Comparison of ENCODE assay signal across 8 cellular contexts in genomic region chr1:156121005-156121404, GRCh38. TPM values are rescaled to one million over a fixed set of nuclear protein-coding genes. Genes with fewer than 3 reads are reported as not detected.
A peak's percentile ranks its signal among the peaks of the same experiment; 100 is the strongest.
DNase-seq lines count a peak whose midpoint lies in the region; ATAC-seq, FAIRE-seq and TF ChIP-seq lines count a peak whose summit lies in the region.
"Not testable (repeated sequence)": the region's sequence is repeated elsewhere in the genome, so short reads cannot be mapped to it uniquely, and the experiment has no call there.

No MANE protein-coding gene starts in this region.

- H3K27me3 ChIP-seq in H9 (ENCODE audit: insufficient read depth, low read length); SK-N-SH (ENCODE audit: insufficient read depth); lower lobe of right lung (ENCODE audit: low read depth); rectal smooth muscle tissue (ENCODE audit: control insufficient read depth, insufficient read depth, low read length); tibial artery: not testable (repeated sequence)

- H3K27me3 Mint-ChIP-seq in H9 (ENCODE audit: low read depth); chondrocyte (ENCODE audit: low read depth): not testable (repeated sequence)

- not testable (repeated sequence) for H4K5ac ChIP-seq in H9 (ENCODE audit: insufficient read length, low read depth, low read length)

- H4K20me1 ChIP-seq in H9 (ENCODE audit: control insufficient read depth, insufficient read depth, insufficient read length), result not testable (repeated sequence)
- H4K20me1 ChIP-seq in SK-N-SH (ENCODE audit: insufficient read depth), result peaks cover 87% of the 10 kb centered on the region

- H3K27ac ChIP-seq in A549 (peak overlapping the region; percentile 95 to 98), SK-N-SH (ENCODE audit: low read depth in 2 of 2, low read length in 1 of 2) (peak overlapping the region; percentile 98 to 100), lower lobe of right lung (peak overlapping the region; percentile 99), rectal smooth muscle tissue (ENCODE audit: low read depth, low read length) (peak overlapping the region; percentile 98), tibial artery (peak overlapping the region; percentile 92 to 99)
- not testable (repeated sequence) for H3K27ac ChIP-seq in H9 (ENCODE audit: insufficient read length, low read depth, low read length)

- not testable (repeated sequence) for H2BK20ac ChIP-seq in H9 (ENCODE audit: low read depth, low read length, poor library complexity, severe bottlenecking)

- TF ChIP-seq RAD21 in A549 (conservative IDR thresholded peaks at IDR 0.05 in 1 of 2, IDR thresholded peaks at IDR 0.05 in 1 of 2); SK-N-SH (IDR thresholded peaks at IDR 0.05; ENCODE audit: low read length): not testable (repeated sequence)

- not testable (repeated sequence) for H3K36me3 Mint-ChIP-seq in H9 (ENCODE audit: insufficient read depth in 1 of 3, low read depth in 3 of 3); chondrocyte (ENCODE audit: low read depth)

- not testable (repeated sequence) for H4K8ac ChIP-seq in H9 (replicated peaks; ENCODE audit: insufficient read length, low read depth, low read length)

- TF ChIP-seq EP300 in A549 (IDR thresholded peaks at IDR 0.05); SK-N-SH (IDR thresholded peaks at IDR 0.05; ENCODE audit: borderline replicate concordance in 1 of 2, low read depth in 1 of 2, low read length in 1 of 2): not testable (repeated sequence)

- H3K23me2 ChIP-seq in H9 (ENCODE audit: insufficient read length, low read depth, low read length, poor library complexity, severe bottlenecking), result not testable (repeated sequence)

- H2BK5ac ChIP-seq in H9 (ENCODE audit: insufficient read length, low read length), result not testable (repeated sequence)

- H3K9me2 ChIP-seq in SK-N-SH, result not testable (repeated sequence)

- H3K4me2 ChIP-seq in A549, result peak overlapping the region; percentile 91
- not testable (repeated sequence) for H3K4me2 ChIP-seq in H9 (ENCODE audit: insufficient read depth, insufficient read length, low read length)
- H3K4me2 ChIP-seq in SK-N-SH, result peak overlapping the region; percentile 95

- not testable (repeated sequence) for H3K79me2 ChIP-seq in H9 (ENCODE audit: insufficient read depth, low read length)
- peaks cover 98% of the 10 kb centered on the region for H3K79me2 ChIP-seq in SK-N-SH (ENCODE audit: insufficient read depth)

- H2BK15ac ChIP-seq in H9 (ENCODE audit: low read depth, low read length), result not testable (repeated sequence)

- not testable (repeated sequence) for H3K18ac ChIP-seq in H9 (ENCODE audit: insufficient read length, low read depth, low read length)

- not testable (repeated sequence) for H3K79me1 ChIP-seq in H9 (ENCODE audit: insufficient read depth, low read depth, low read length, poor library complexity, severe bottlenecking)

- peaks cover 54 to 65% of the 10 kb centered on the region in 2 experiments for H3K4me1 Mint-ChIP-seq in H9
- peaks cover 89% of the 10 kb centered on the region for H3K4me1 Mint-ChIP-seq in chondrocyte (ENCODE audit: low read depth)

- not testable (repeated sequence) for H3K9me3 Mint-ChIP-seq in H9; chondrocyte (ENCODE audit: low read depth)

- not testable (repeated sequence) for H3K4ac ChIP-seq in H9 (ENCODE audit: low read depth, low read length)

- TF ChIP-seq POLR2A in A549 (IDR thresholded peaks at IDR 0.05; ENCODE audit: low read length), result not testable (repeated sequence)

- 42% methylated on average over 4 of the region's 4 CpGs for WGBS in A549 (ENCODE audit: missing lambda C conversion rate)
- WGBS in H9 (ENCODE audit: extremely low coverage, insufficient read length, low lambda C conversion rate), result no CpG with 5 or more reads among the region's 4 CpGs
- 49% methylated on average over 4 of the region's 4 CpGs for WGBS in SK-N-SH (ENCODE audit: low lambda C conversion rate)

- not testable (repeated sequence) for H3K23ac ChIP-seq in H9 (ENCODE audit: insufficient read length, low read depth, low read length)

- not testable (repeated sequence) for ATAC-seq in A549, lower lobe of right lung

- not testable (repeated sequence) for H3K14ac ChIP-seq in H9 (ENCODE audit: insufficient read depth, low read length)

- not testable (repeated sequence) for H3T11ph ChIP-seq in H9 (ENCODE audit: low read length)

- not testable (repeated sequence) for H4K91ac ChIP-seq in H9 (ENCODE audit: insufficient read length, low read depth, low read length)

- POLR2A ChIA-PET in A549 (lab: Yijun Ruan, JAX), result interaction anchor here (1.7 kb wide), 1 partner anchor 14 kb away, joined by 7 read pairs; no protein-coding TSS in a partner anchor
- POLR2A ChIA-PET in SK-N-SH (lab: Yijun Ruan, JAX), result not testable (repeated sequence)

- not testable (repeated sequence) for TF ChIP-seq CTCF in A549 (IDR thresholded peaks at IDR 0.05); H9 (conservative IDR thresholded peaks at IDR 0.05); SK-N-SH (IDR thresholded peaks at IDR 0.05); chondrocyte (IDR thresholded peaks at IDR 0.05); fibroblast of villous mesenchyme (IDR thresholded peaks at IDR 0.05; ENCODE audit: insufficient read depth, low read depth, low read length); lower lobe of right lung (IDR thresholded peaks at IDR 0.05); tibial artery (IDR thresholded peaks at IDR 0.05)

- H2AFZ ChIP-seq in H9 (ENCODE audit: low read length); SK-N-SH (ENCODE audit: low read depth): not testable (repeated sequence)

- not testable (repeated sequence) for H2BK12ac ChIP-seq in H9 (ENCODE audit: insufficient read length, low read depth, low read length)

- CTCF ChIA-PET in A549 (lab: Yijun Ruan, JAX) (interaction anchor here (14.1 to 54.8 kb wide), 3 partner anchors 3 to 25 kb away, joined by 313 to 2239 read pairs (median 313); partner anchors contain the start of genes LMNA and MEX3A), SK-N-SH (lab: Yijun Ruan, JAX) (interaction anchor here (0.7 to 40.5 kb wide), 4 partner anchors 9 to 132 kb away, joined by 3 to 1559 read pairs (median 70); partner anchors contain the start of gene MEX3A)

- not testable (repeated sequence) for DNase-seq in A549 (ENCODE audit: low read depth in 1 of 2, low spot score in 1 of 2); H9; SK-N-SH; chondrocyte (ENCODE audit: low spot score); lower lobe of right lung; tibial artery
- peak; percentile 30 for DNase-seq in fibroblast of villous mesenchyme (ENCODE audit: low read depth)

- H3K36me3 ChIP-seq in SK-N-SH (replicated peaks in 1 of 2; ENCODE audit: control insufficient read depth in 1 of 2, insufficient read depth in 2 of 2, low read length in 1 of 2) (peaks cover 0 to 38% of the 10 kb centered on the region in 2 experiments), tibial artery (peaks cover 0 to 12% (median 0%) of the 10 kb centered on the region in 3 donors)
- H3K36me3 ChIP-seq in lower lobe of right lung; rectal smooth muscle tissue (ENCODE audit: control insufficient read depth, insufficient read depth, low read length): not testable (repeated sequence)

- H3F3A ChIP-seq in SK-N-SH (replicated peaks; ENCODE audit: insufficient read depth), result peaks cover 88% of the 10 kb centered on the region

- H3K9ac ChIP-seq in H9 (ENCODE audit: extremely low read depth, insufficient read length, low read length); rectal smooth muscle tissue (ENCODE audit: low read length): not testable (repeated sequence)
- peak overlapping the region; percentile 97; the same call in 1 of the 2 replicates for H3K9ac ChIP-seq in SK-N-SH

- H3K4me3 ChIP-seq in A549, result not testable (repeated sequence)
- H3K4me3 ChIP-seq in SK-N-SH (ENCODE audit: low read depth in 2 of 2, low read length in 1 of 2) (peak overlapping the region in 1 of 2 experiments; percentile 94; a peak in 1 of 4 replicates), fibroblast of villous mesenchyme (ENCODE audit: low read depth, low read length) (peak overlapping the region; percentile 16), lower lobe of right lung (peak overlapping the region; percentile 25), rectal smooth muscle tissue (ENCODE audit: low read length) (peak overlapping the region; percentile 22), tibial artery (peak overlapping the region; percentile 78 to 100)

- FAIRE-seq in A549 (lab: Jason Lieb, UNC), result not testable (repeated sequence)

- peaks cover 93% of the 10 kb centered on the region for H3K4me1 ChIP-seq in A549
- H3K4me1 ChIP-seq in H9 (ENCODE audit: insufficient read depth, low read length), result not testable (repeated sequence)
- peaks cover 65 to 71% of the 10 kb centered on the region in 2 experiments for H3K4me1 ChIP-seq in SK-N-SH (ENCODE audit: control insufficient read depth in 1 of 2, insufficient read depth in 2 of 2, low read depth in 1 of 2, low read length in 1 of 2)
- H3K4me1 ChIP-seq in lower lobe of right lung, result peaks cover 97% of the 10 kb centered on the region
- H3K4me1 ChIP-seq in rectal smooth muscle tissue (ENCODE audit: control insufficient read depth, insufficient read depth, low read length), result peaks cover 61% of the 10 kb centered on the region
- H3K4me1 ChIP-seq in tibial artery, result peaks cover 16 to 84% (median 76%) of the 10 kb centered on the region in 4 donors

- not testable (repeated sequence) for H3K56ac ChIP-seq in H9 (ENCODE audit: insufficient read length, low read depth, low read length)

- intact Hi-C loops in lower lobe of right lung (cut with DNase I); tibial artery (cut with DNase I; ENCODE audit: low total_unique reads): not testable (repeated sequence)

- peak overlapping the region; percentile 65 for H2AK5ac ChIP-seq in H9 (ENCODE audit: insufficient read length, low read length)

- not testable (repeated sequence) for H3K4me3 Mint-ChIP-seq in H9
- peak overlapping the region; percentile 98 for H3K4me3 Mint-ChIP-seq in chondrocyte (ENCODE audit: unreplicated experiment)

- peak overlapping the region in 1 of 3 experiments; percentile 57; a peak in 1 of 7 replicates for H3K27ac Mint-ChIP-seq in H9
- H3K27ac Mint-ChIP-seq in chondrocyte (ENCODE audit: unreplicated experiment), result peak overlapping the region; percentile 96

- H2BK120ac ChIP-seq in H9 (ENCODE audit: low read depth, low read length, poor library complexity, severe bottlenecking), result not testable (repeated sequence)

- H3K9me3 ChIP-seq in A549; H9 (ENCODE audit: control insufficient read depth, low read depth, low read length); SK-N-SH; lower lobe of right lung; tibial artery: not testable (repeated sequence)

RNA-seq across cellular contexts. Expression of gene LMNA, which starts 6.5 kb away (rescaled TPM):
- polyA plus RNA-seq in A549 (2011; rRNA removed) (155 and 214 TPM in 2 replicates), A549 (2017; fragmentation: RNase III; extraction: RNeasy Plus Mini Kit Qiagen cat#74134 plus additional on column Dnase treatment) (286 to 310 TPM (median 288 TPM) in 3 replicates), SK-N-SH (2012; rRNA removed) (726 and 983 TPM in 2 replicates)
- polyA plus RNA-seq in A549 (2012; cell fraction: cytosol; rRNA removed), result 353 and 498 TPM in 2 replicates
- 1,197 and 1,289 TPM in 2 replicates for polyA plus RNA-seq in A549 (2012; cell fraction: nucleus; rRNA removed)
- 151 and 242 TPM in 2 replicates for polyA minus RNA-seq in A549 (2011; rRNA and poly(A)+ RNA removed)
- total RNA-seq in H9 (2021) (51.0 and 52.7 TPM in 2 replicates), chondrocyte (641 to 675 TPM (median 641 TPM) in 3 replicates), fibroblast of villous mesenchyme (694 and 1,059 TPM in 2 replicates), lower lobe of right lung (235 TPM)
- polyA plus RNA-seq in SK-N-SH (2012; cell fraction: cytosol; rRNA removed), result 396 and 512 TPM in 2 replicates
- polyA plus RNA-seq in SK-N-SH (2012; cell fraction: nucleus; rRNA removed), result 1,848 and 2,172 TPM in 2 replicates

RNA-seq across cellular contexts. Expression of gene SEMA4A, which starts 32.4 kb away (rescaled TPM):
- polyA plus RNA-seq in A549 (2011; rRNA removed), result 0.27 and 0.37 TPM in 2 replicates
- 0.06 and 0.07 TPM in 2 replicates for polyA plus RNA-seq in A549 (2012; cell fraction: cytosol; rRNA removed)
- polyA plus RNA-seq in A549 (2012; cell fraction: nucleus; rRNA removed), result 0.49 and 0.66 TPM in 2 replicates
- 0.04 to 0.09 TPM (median 0.07 TPM) in 3 replicates for polyA plus RNA-seq in A549 (2017; fragmentation: RNase III; extraction: RNeasy Plus Mini Kit Qiagen cat#74134 plus additional on column Dnase treatment)
- 0.58 and 0.78 TPM in 2 replicates for polyA minus RNA-seq in A549 (2011; rRNA and poly(A)+ RNA removed)
- 11.1 and 11.8 TPM in 2 replicates for total RNA-seq in H9 (2021)
- 1.3 and 2.3 TPM in 2 replicates for polyA plus RNA-seq in SK-N-SH (2012; rRNA removed)
- 0.33 and 0.73 TPM in 2 replicates for polyA plus RNA-seq in SK-N-SH (2012; cell fraction: cytosol; rRNA removed)
- 11.2 and 13.5 TPM in 2 replicates for polyA plus RNA-seq in SK-N-SH (2012; cell fraction: nucleus; rRNA removed)
- 1.6 to 2.5 TPM (median 2.0 TPM) in 3 replicates for total RNA-seq in chondrocyte
- total RNA-seq in fibroblast of villous mesenchyme, result 0.43 and 0.64 TPM in 2 replicates
- 28.9 TPM for total RNA-seq in lower lobe of right lung

RNA-seq across cellular contexts. Expression of gene MEX3A, which starts 38.7 kb away (rescaled TPM):
- polyA plus RNA-seq in A549 (2011; rRNA removed) (1.8 and 2.4 TPM in 2 replicates), A549 (2017; fragmentation: RNase III; extraction: RNeasy Plus Mini Kit Qiagen cat#74134 plus additional on column Dnase treatment) (3.3 to 4.9 TPM (median 4.4 TPM) in 3 replicates), SK-N-SH (2012; rRNA removed) (15.1 and 16.2 TPM in 2 replicates)
- polyA plus RNA-seq in A549 (2012; cell fraction: cytosol; rRNA removed), result 3.2 and 3.9 TPM in 2 replicates
- polyA plus RNA-seq in A549 (2012; cell fraction: nucleus; rRNA removed), result 2.2 and 3.9 TPM in 2 replicates
- 2.4 and 2.8 TPM in 2 replicates for polyA minus RNA-seq in A549 (2011; rRNA and poly(A)+ RNA removed)
- total RNA-seq in H9 (2021) (64.6 and 68.0 TPM in 2 replicates), chondrocyte (11.7 to 12.7 TPM (median 12.0 TPM) in 3 replicates), fibroblast of villous mesenchyme (1.7 and 1.9 TPM in 2 replicates), lower lobe of right lung (0.74 TPM)
- polyA plus RNA-seq in SK-N-SH (2012; cell fraction: cytosol; rRNA removed), result 8.7 and 14.2 TPM in 2 replicates
- polyA plus RNA-seq in SK-N-SH (2012; cell fraction: nucleus; rRNA removed), result 23.2 and 26.8 TPM in 2 replicates
